Comparison of ENCODE assay signal across 8 cellular contexts in the genomic region with DNA sequence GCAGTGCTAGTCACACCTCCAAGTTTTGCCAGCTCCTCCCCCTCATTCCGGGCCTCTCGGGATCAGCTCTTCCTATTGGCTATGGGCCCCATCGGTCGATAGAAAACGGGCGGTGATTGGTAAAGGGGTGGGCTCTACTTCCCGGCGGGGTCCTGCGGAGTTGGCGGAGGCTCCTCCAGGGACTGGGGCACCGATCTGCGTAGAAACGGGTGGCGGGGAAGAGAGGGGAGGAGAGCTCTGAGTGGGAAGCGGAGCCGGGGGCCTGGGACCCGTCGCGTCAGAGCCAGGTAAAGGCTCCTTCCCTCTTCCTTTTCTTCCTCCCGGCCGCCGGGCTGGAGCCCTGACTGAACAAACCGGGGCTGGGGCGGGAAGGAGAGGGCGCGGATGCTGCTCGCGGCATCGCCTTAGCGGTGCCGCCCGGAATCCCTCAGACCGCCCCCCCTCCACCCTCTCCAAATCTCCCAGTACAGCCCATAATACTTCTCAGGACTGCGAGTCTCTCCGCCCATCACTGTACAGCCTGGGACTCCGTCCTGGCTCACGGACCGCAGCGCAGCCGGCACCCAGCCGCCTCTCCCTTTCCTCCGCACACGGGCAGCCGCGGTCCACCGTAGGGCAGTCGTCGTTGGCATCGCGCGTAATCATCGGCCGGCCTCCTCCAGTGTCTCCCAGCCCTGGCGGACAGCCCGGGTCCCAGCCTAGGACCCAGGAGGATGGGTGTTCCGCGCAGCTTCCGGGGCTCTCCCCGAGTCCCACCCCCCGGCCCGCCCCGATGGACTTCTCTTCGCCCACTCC. TPM values are rescaled to one million over a fixed set of nuclear protein-coding genes. Genes with fewer than 3 reads are reported as not detected.
DNase-seq lines count a peak whose midpoint lies in the region; ATAC-seq, FAIRE-seq and TF ChIP-seq lines count a peak whose summit lies in the region.
"Not testable (repeated sequence)": the region's sequence is repeated elsewhere in the genome, so short reads cannot be mapped to it uniquely, and the experiment has no call there.

A gene (plus strand): TSS at position 178 of the 795 bp plus-strand sequence. CDS start 2,430 bp downstream, outside the sequence.

- peak; percentile 41 for DNase-seq in Ammon's horn (ENCODE audit: low spot score)
- peak; percentile 7 for DNase-seq in Panc1 (ENCODE audit: low read depth, low spot score)
- peak; percentile 78 for DNase-seq in activated CD8-positive, alpha-beta memory T cell treated with anti-CD3 and anti-CD28 coated beads, Interleukin-2, amount 50 U/mL, for 48 hours
- DNase-seq in H1 (ENCODE audit: low read depth in 1 of 2, low spot score in 2 of 2), result peak in 1 of 2 experiments; percentile 79
- peak; percentile 73 for DNase-seq in lower lobe of right lung
- peak; percentile 19 to 23 for DNase-seq in stimulated activated CD4-positive, alpha-beta T cell treated with anti-CD3 and anti-CD28 coated beads, Interleukin-15, amount 100 ng/mL, for 48 hours (ENCODE audit: low read depth in 2 of 2)

- not testable (repeated sequence) for H3K4ac ChIP-seq in H1 (replicated peaks; ENCODE audit: insufficient read length, low read depth, low read length)

- H3K9me3 ChIP-seq in Panc1 (ENCODE audit: control insufficient read depth, insufficient read depth, low read depth, low read length); H1 (ENCODE audit: insufficient read depth in 2 of 2, low read depth in 1 of 2, low read length in 1 of 2); lower lobe of right lung: not testable (repeated sequence)

- not testable (repeated sequence) for H3K9ac ChIP-seq in H1 (replicated peaks in 1 of 4; ENCODE audit: extremely low read depth in 1 of 4, low read depth in 3 of 4, low read length in 3 of 4)

- not testable (repeated sequence) for H3K18ac ChIP-seq in H1 (ENCODE audit: extremely low read depth, low read length)

- not testable (repeated sequence) for H3K79me2 ChIP-seq in H1 (ENCODE audit: control insufficient read depth in 1 of 2, insufficient read depth in 2 of 2, low read length in 2 of 2)

- H3K23me2 ChIP-seq in H1 (ENCODE audit: low read depth, low read length), result not testable (repeated sequence)

- H4K91ac ChIP-seq in H1 (replicated peaks; ENCODE audit: insufficient read length, low read length), result not testable (repeated sequence)

- H2BK15ac ChIP-seq in H1 (ENCODE audit: low read length), result not testable (repeated sequence)

- intact Hi-C loops in Panc1 (cut with micrococcal nuclease; ENCODE audit: unreplicated experiment); lower lobe of right lung (cut with DNase I): not testable (repeated sequence)

- not testable (repeated sequence) for H3K23ac ChIP-seq in H1 (ENCODE audit: insufficient read length)

- not testable (repeated sequence) for H3K14ac ChIP-seq in H1 (ENCODE audit: insufficient read length)

- H3K27me3 ChIP-seq in Panc1 (ENCODE audit: control insufficient read depth, insufficient read depth, low read length); H1 (replicated peaks in 1 of 4; ENCODE audit: control insufficient read depth in 3 of 4, extremely low read depth in 1 of 4, insufficient read depth in 3 of 4, low read length in 3 of 4); lower lobe of right lung (ENCODE audit: low read depth): not testable (repeated sequence)

- not testable (repeated sequence) for H2BK5ac ChIP-seq in H1 (ENCODE audit: low read depth, low read length)

- POLR2A ChIA-PET in Panc1 (lab: Charles Lee); H1 (lab: Charles Lee; ENCODE audit: partially characterized antibody): not testable (repeated sequence)

- not testable (repeated sequence) for TF ChIP-seq POLR2A in H1 (IDR thresholded peaks at IDR 0.05; ENCODE audit: control extremely low read depth in 1 of 2, low read depth in 2 of 2, low read length in 2 of 2)

- CTCF ChIA-PET in Panc1 (lab: Charles Lee); H1 (lab: Charles Lee; ENCODE audit: partially characterized antibody): not testable (repeated sequence)

- H3K79me1 ChIP-seq in H1 (ENCODE audit: low read depth, low read length), result not testable (repeated sequence)

- ATAC-seq in GM21515 (IDR thresholded peaks at IDR 0.05; ENCODE audit: unreplicated experiment) (peak; percentile 15), Panc1 (peak; percentile 76), lower lobe of right lung (peak; percentile 56 to 90)

- not testable (repeated sequence) for H4K8ac ChIP-seq in H1 (ENCODE audit: extremely low read depth, insufficient read depth, low read length)

- not testable (repeated sequence) for H3K36me3 ChIP-seq in Panc1 (ENCODE audit: control insufficient read depth, insufficient read depth, low read length); H1 (ENCODE audit: control insufficient read depth in 2 of 4, insufficient read depth in 4 of 4, low read length in 3 of 4); lower lobe of right lung

- not testable (repeated sequence) for H2BK20ac ChIP-seq in H1 (ENCODE audit: low read length)

- not testable (repeated sequence) for TF ChIP-seq EP300 in Ishikawa (IDR thresholded peaks at IDR 0.05; ENCODE audit: borderline replicate concordance); H1 (IDR thresholded peaks at IDR 0.05; ENCODE audit: borderline replicate concordance in 1 of 2, low read depth in 2 of 2, low read length in 2 of 2)

- H3K4me3 ChIP-seq in Panc1 (ENCODE audit: low read depth in 2 of 2, low read length in 2 of 2) (peak within 1 kb of the TSS; percentile 40 to 45), H1 (ENCODE audit: extremely low read depth in 1 of 4, insufficient read depth in 2 of 4, low read depth in 3 of 4, low read length in 4 of 4) (peak within 1 kb of the TSS; percentile 27 to 53 (median 34); a peak in 6 of 8 replicates), lower lobe of right lung (peak within 1 kb of the TSS; percentile 58)

- H2AFZ ChIP-seq in H1 (ENCODE audit: low read length), result not testable (repeated sequence)

- H2BK120ac ChIP-seq in H1 (replicated peaks; ENCODE audit: low read depth, low read length), result not testable (repeated sequence)

- not testable (repeated sequence) for H4K5ac ChIP-seq in H1 (ENCODE audit: insufficient read length, low read depth, low read length)

- not testable (repeated sequence) for H4K20me1 ChIP-seq in H1 (replicated peaks in 1 of 2; ENCODE audit: control insufficient read depth in 1 of 2, insufficient read depth in 2 of 2, low read length in 2 of 2)

- in situ Hi-C loops in Panc1 (cut with HindIII; ENCODE audit: low pct_unique_long_range_greater_than_20kb, low sequenced_read_pairs), result not testable (repeated sequence)

- H2AK5ac ChIP-seq in H1 (ENCODE audit: low read depth, low read length), result not testable (repeated sequence)

- H3K4me1 ChIP-seq in Panc1 (ENCODE audit: control insufficient read depth, insufficient read depth, low read length); H1 (replicated peaks in 1 of 4; ENCODE audit: control insufficient read depth in 3 of 4, insufficient read depth in 4 of 4, low read length in 3 of 4); lower lobe of right lung: not testable (repeated sequence)

- not testable (repeated sequence) for TF ChIP-seq RAD21 in Ishikawa (IDR thresholded peaks at IDR 0.05; ENCODE audit: low read depth); H1 (IDR thresholded peaks at IDR 0.05 in 1 of 2, conservative IDR thresholded peaks at IDR 0.05 in 1 of 2; ENCODE audit: low read depth in 2 of 2, low read length in 2 of 2)

- 1% methylated on average over 12 of the region's 63 CpGs; no CpG with 5 or more reads in 1 of the 2 experiments for WGBS in H1 (ENCODE audit: extremely low coverage in 1 of 2, insufficient coverage in 1 of 2, insufficient read length in 1 of 2, insufficient replicate concordance in 2 of 2, low coverage in 1 of 2, low lambda C conversion rate in 2 of 2, missing lambda C conversion rate in 1 of 2), 2 experiments

- not testable (repeated sequence) for H3K27ac ChIP-seq in Panc1 (ENCODE audit: low read length); H1 (ENCODE audit: low read depth, low read length)
- H3K27ac ChIP-seq in lower lobe of right lung, result peak within 1 kb of the TSS; percentile 76

- FAIRE-seq in H1 (lab: Jason Lieb, UNC), result not testable (repeated sequence)

- BruUV-seq in Panc1 (replicated peaks; lab: Mats Ljungman, UMichigan), result not testable (repeated sequence)

- TF ChIP-seq CTCF in Panc1 (IDR thresholded peaks at IDR 0.05); H1 (IDR thresholded peaks at IDR 0.05; ENCODE audit: control extremely low read depth in 1 of 3, insufficient read depth in 1 of 3, low read depth in 1 of 3, low read length in 3 of 3); lower lobe of right lung (IDR thresholded peaks at IDR 0.05): not testable (repeated sequence)

- H2BK12ac ChIP-seq in H1 (ENCODE audit: low read depth, low read length), result not testable (repeated sequence)

- peak within 1 kb of the TSS in 1 of 2 experiments; percentile 42; a peak in 2 of 4 replicates for H3K4me2 ChIP-seq in H1 (ENCODE audit: insufficient read depth in 1 of 2, low read depth in 2 of 2, low read length in 2 of 2)

- not testable (repeated sequence) for H3K56ac ChIP-seq in H1 (replicated peaks; ENCODE audit: insufficient read length, low read depth, low read length)

TF ChIP-seq in Ishikawa, 13 proteins besides CTCF, POLR2A, EP300 and RAD21:
- peak; percentile 29; the same call in 1 of the 2 replicates for TF ChIP-seq TAF1 (IDR thresholded peaks at IDR 0.05; ENCODE audit: low read depth)

TF ChIP-seq in H1, 55 proteins besides CTCF, POLR2A, EP300 and RAD21:
- TF ChIP-seq KDM4A (IDR thresholded peaks at IDR 0.05; ENCODE audit: low read depth, low read length, severe bottlenecking), result peak; percentile 28

RNA-seq across cellular contexts. Expression of the gene that starts here (rescaled TPM):
- 75.0 TPM for total RNA-seq in Panc1 (2021; ENCODE audit: unreplicated experiment)
- 46.4 TPM for polyA plus RNA-seq in Panc1 (2012; ENCODE audit: insufficient read length)
- 51.2 and 54.0 TPM in 2 replicates for total RNA-seq in H1 (2021; fragmentation: NEBNext Ultra II Directional; extraction: Animal tissue kit (Norgen Biotek cat#: 25700))
- polyA plus RNA-seq in H1 (2011; rRNA removed), result 10.8 and 22.2 TPM in 2 replicates
- 14.1 TPM for polyA plus RNA-seq in H1 (2011; cell fraction: cytosol; rRNA removed)
- 53.4 TPM for polyA plus RNA-seq in H1 (2011; cell fraction: nucleus; rRNA removed)
- 20.0 to 26.4 TPM (median 23.6 TPM) in 4 replicates for polyA plus RNA-seq in H1 (2012, experiment 1 of 2)
- polyA plus RNA-seq in H1 (2012, experiment 2 of 2), result 4.0 TPM
- polyA plus RNA-seq in H1 (2013, experiment 1 of 2), result 16.0 TPM
- polyA plus RNA-seq in H1 (2013, experiment 2 of 2), result 15.6 TPM
- polyA minus RNA-seq in H1 (2011; rRNA and poly(A)+ RNA removed), result 23.0 and 26.1 TPM in 2 replicates
- 35.4 TPM for polyA minus RNA-seq in H1 (2011; cell fraction: cytosol; rRNA and poly(A)+ RNA removed)
- polyA minus RNA-seq in H1 (2011; cell fraction: nucleus; rRNA and poly(A)+ RNA removed), result 82.4 TPM
- total RNA-seq in lower lobe of right lung, result 70.2 TPM

Comparison
In these comparisons a context has a peak if more than half of its experiments do, and no peak if none do; other contexts are left out.
1. ATAC-seq: peak in every context shown above with its lines; median percentile 76 in Panc1; 73 in lower lobe of right lung; 15 in GM21515.